8 cellular contexts compared by ENCODE assay signal in the genomic region with DNA sequence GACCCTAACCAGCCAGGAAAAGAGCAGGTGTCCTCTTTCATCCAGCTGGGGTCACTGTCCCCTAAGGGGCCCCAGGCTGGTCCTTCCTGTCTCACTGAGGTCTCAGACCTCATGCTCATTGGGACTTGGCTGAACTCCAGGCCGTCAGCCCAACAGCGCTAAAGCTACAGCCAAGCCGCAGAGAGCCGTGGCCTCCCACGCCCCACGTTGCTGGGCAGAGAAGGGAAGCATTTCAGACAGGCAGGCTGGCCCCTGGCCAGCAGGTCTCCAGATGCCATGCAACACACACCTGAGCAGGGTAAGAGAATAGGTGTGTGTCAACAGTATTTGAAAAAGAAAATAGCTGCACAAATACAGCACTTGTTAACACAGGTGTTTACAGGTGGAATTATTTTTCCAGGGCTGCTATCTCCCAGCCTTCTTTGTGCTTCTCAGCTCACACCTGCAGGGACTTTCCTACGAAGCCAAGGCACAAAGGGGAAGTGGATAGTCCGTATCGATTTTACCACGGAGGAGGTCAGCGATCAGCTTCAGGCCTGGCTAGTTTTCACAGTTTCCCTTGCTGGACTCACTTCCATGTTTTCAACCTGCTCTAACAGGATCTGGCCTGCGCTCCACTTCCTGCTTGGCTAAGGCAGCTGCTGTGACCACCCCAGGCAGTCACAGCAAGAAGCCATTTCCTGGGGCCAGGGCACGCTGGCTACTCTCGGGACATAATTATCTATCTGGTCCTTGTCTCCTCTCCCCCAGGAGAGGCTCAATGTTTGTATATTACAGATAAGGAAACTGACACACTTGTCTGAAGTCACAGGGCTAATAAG.
DNase-seq lines count a peak whose midpoint lies in the region; ATAC-seq and TF ChIP-seq lines count a peak whose summit lies in the region.

No MANE protein-coding gene starts in this region.

- no peaks in the 10 kb centered on the region for H3K27me3 ChIP-seq in breast epithelium
- no peaks in the 10 kb centered on the region for H3K27me3 ChIP-seq in liver (ENCODE audit: control insufficient read depth in 4 of 4, insufficient read depth in 4 of 4, low read length in 3 of 4)
- no peaks in the 10 kb centered on the region for H3K27me3 ChIP-seq in upper lobe of left lung

- intact Hi-C loops in breast epithelium (cut with DNase I; ENCODE audit: low total_unique reads): loop anchor here (1.0 kb wide), 1 partner anchor 26 kb away; no protein-coding TSS in a partner anchor

- TF ChIP-seq EP300 in upper lobe of left lung (IDR thresholded peaks at IDR 0.05): no peak

- H3K9ac ChIP-seq in liver (ENCODE audit: low read depth in 1 of 2, low read length in 2 of 2): peak overlapping the region in 1 of 2 donors; percentile 39

- H3K4me1 ChIP-seq in breast epithelium: no peaks in the 10 kb centered on the region
- H3K4me1 ChIP-seq in liver (ENCODE audit: control insufficient read depth in 4 of 4, insufficient read depth in 4 of 4, low read length in 3 of 4): peaks cover 7 to 12% (median 9%) of the 10 kb centered on the region in 4 donors
- peaks cover 12 to 18% (median 15%) of the 10 kb centered on the region in 4 donors for H3K4me1 ChIP-seq in upper lobe of left lung

- H3K9me3 ChIP-seq in breast epithelium (peaks cover 0 to under 1% of the 10 kb centered on the region in 2 donors), liver (ENCODE audit: control insufficient read depth in 4 of 4, low read length in 3 of 4) (no peaks in the 10 kb centered on the region), upper lobe of left lung (peaks cover 0 to 2% (median 0%) of the 10 kb centered on the region in 4 donors)

- DNase-seq in COR-L47 (lab: John Stamatoyannopoulos, UW): peak; percentile 98
- peak; percentile 76 to 91 for DNase-seq in NCI-H526 (lab: John Stamatoyannopoulos, UW)
- DNase-seq in breast epithelium (ENCODE audit: low spot score in 2 of 2): peak; percentile 85 to 92
- DNase-seq in upper lobe of left lung: peak; percentile 86 to 93
- DNase-seq in COLO829 (ENCODE audit: low spot score): no peak

- TF ChIP-seq POLR2A in breast epithelium (IDR thresholded peaks at IDR 0.05) (no peak), upper lobe of left lung (IDR thresholded peaks at IDR 0.05) (no peak)

- H3K36me3 ChIP-seq in breast epithelium (no peaks in the 10 kb centered on the region), liver (ENCODE audit: control insufficient read depth in 4 of 4, insufficient read depth in 3 of 4, low read depth in 1 of 4, low read length in 3 of 4) (no peaks in the 10 kb centered on the region), upper lobe of left lung (no peaks in the 10 kb centered on the region)

- TF ChIP-seq RAD21 in liver (IDR thresholded peaks at IDR 0.05): peak; percentile 82 to 83

- TF ChIP-seq CTCF in breast epithelium (IDR thresholded peaks at IDR 0.05) (peak in 1 of 3 donors; percentile 17), liver (IDR thresholded peaks at IDR 0.05; ENCODE audit: low read depth, low read length, missing input control) (peak; percentile 47), upper lobe of left lung (IDR thresholded peaks at IDR 0.05) (peak in 2 of 6 experiments; percentile 42 to 66)

- WGBS in liver: 12% methylated on average over 14 of the region's 14 CpGs
- WGBS in upper lobe of left lung, 2 donors: 14 to 22% methylated on average over 12 to 14 of the region's 14 CpGs

- peak; percentile 64 for ATAC-seq in GM19395 (IDR thresholded peaks at IDR 0.05; ENCODE audit: unreplicated experiment)
- ATAC-seq in HG03354 (IDR thresholded peaks at IDR 0.05; ENCODE audit: poor library complexity, severe bottlenecking, unreplicated experiment): peak; percentile 67
- ATAC-seq in upper lobe of left lung (ENCODE audit: low FRiP score in 2 of 2): peak; percentile 83

- H3K4me3 ChIP-seq in breast epithelium (peak overlapping the region in 1 of 3 donors; percentile 26), liver (ENCODE audit: low read depth in 1 of 3, low read length in 3 of 3) (no peak overlapping the region), upper lobe of left lung (peak overlapping the region in 1 of 4 donors; percentile 7)

- H3K27ac ChIP-seq in breast epithelium (peak overlapping the region; percentile 65 to 67), liver (ENCODE audit: low read depth in 1 of 2, low read length in 2 of 2) (peak overlapping the region; percentile 8 to 57), upper lobe of left lung (peak overlapping the region in 3 of 4 donors; percentile 31 to 49 (median 47))

TF ChIP-seq in liver, 16 proteins besides CTCF, POLR2A, EP300 and RAD21:
- TF ChIP-seq, protein P1, sequence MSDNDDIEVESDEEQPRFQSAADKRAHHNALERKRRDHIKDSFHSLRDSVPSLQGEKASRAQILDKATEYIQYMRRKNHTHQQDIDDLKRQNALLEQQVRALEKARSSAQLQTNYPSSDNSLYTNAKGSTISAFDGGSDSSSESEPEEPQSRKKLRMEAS (IDR thresholded peaks at IDR 0.05): peak; percentile 63
- TF ChIP-seq, protein P2, sequence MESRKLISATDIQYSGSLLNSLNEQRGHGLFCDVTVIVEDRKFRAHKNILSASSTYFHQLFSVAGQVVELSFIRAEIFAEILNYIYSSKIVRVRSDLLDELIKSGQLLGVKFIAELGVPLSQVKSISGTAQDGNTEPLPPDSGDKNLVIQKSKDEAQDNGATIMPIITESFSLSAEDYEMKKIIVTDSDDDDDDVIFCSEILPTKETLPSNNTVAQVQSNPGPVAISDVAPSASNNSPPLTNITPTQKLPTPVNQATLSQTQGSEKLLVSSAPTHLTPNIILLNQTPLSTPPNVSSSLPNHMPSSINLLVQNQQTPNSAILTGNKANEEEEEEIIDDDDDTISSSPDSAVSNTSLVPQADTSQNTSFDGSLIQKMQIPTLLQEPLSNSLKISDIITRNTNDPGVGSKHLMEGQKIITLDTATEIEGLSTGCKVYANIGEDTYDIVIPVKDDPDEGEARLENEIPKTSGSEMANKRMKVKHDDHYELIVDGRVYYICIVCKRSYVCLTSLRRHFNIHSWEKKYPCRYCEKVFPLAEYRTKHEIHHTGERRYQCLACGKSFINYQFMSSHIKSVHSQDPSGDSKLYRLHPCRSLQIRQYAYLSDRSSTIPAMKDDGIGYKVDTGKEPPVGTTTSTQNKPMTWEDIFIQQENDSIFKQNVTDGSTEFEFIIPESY (IDR thresholded peaks at IDR 0.05): no peak
- TF ChIP-seq HNF4A (conservative IDR thresholded peaks at IDR 0.05) (peak in 1 of 2 donors; percentile 12), RXRA (IDR thresholded peaks at IDR 0.05) (peak; percentile 44 to 68), SP1 (IDR thresholded peaks at IDR 0.05) (peak; percentile 43), YY1 (IDR thresholded peaks at IDR 0.05) (peak; percentile 64), JUND (IDR thresholded peaks at IDR 0.05) (no peak), FOXA1 (IDR thresholded peaks at IDR 0.05) (no peak), HNF4G (IDR thresholded peaks at IDR 0.05) (no peak), EGR1 (IDR thresholded peaks at IDR 0.05; ENCODE audit: low read depth in 2 of 2) (peak in 1 of 2 donors; percentile 11), FOXA2 (IDR thresholded peaks at IDR 0.05) (peak; percentile 7), REST (IDR thresholded peaks at IDR 0.05) (no peak), TAF1 (conservative IDR thresholded peaks at IDR 0.05) (no peak), GABPA (IDR thresholded peaks at IDR 0.05 in 1 of 2, conservative IDR thresholded peaks at IDR 0.05 in 1 of 2) (no peak), NR2F2 (IDR thresholded peaks at IDR 0.05) (no peak)
- TF ChIP-seq, protein P3, sequence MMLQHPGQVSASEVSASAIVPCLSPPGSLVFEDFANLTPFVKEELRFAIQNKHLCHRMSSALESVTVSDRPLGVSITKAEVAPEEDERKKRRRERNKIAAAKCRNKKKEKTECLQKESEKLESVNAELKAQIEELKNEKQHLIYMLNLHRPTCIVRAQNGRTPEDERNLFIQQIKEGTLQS (IDR thresholded peaks at IDR 0.05): no peak
TF ChIP-seq in liver: peak in this region for 7.
